In the genomic region with DNA sequence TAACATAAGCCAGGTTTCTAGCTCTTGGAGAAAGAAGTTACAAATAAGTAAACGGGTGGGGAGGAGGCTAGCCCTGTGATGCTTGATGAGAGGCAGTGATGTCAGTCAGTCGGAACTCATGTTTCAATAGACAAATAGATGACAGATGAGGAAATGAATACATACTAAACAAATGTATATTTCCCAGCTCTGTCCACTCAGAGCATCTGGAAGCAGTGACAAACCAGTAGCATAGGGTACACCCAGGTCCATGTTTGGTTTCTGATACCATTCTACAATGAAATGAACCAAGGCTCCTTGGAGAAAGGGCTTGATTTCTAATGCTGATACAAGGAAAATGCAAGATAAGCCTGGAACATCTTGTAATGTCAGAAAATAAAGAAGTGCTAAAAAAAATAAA, we compare ENCODE assay signal across 1 cellular context.
TF ChIP-seq lines count a peak whose summit lies in the region.

No MANE protein-coding gene starts in this region.

TF ChIP-seq in A549, 52 proteins besides CTCF, POLR2A, EP300 and RAD21:
- no peak for TF ChIP-seq TP53 (CRISPR knock-in tag; IDR thresholded peaks at IDR 0.05)
- TF ChIP-seq HOXB13 (CRISPR knock-in tag; IDR thresholded peaks at IDR 0.05; ENCODE audit: low read depth): no peak
- TF ChIP-seq FOSL2 (IDR thresholded peaks at IDR 0.05): no peak
- no peak for TF ChIP-seq FOSL2 (CRISPR knock-in tag; IDR thresholded peaks at IDR 0.05)
- no peak for TF ChIP-seq SMC3 (IDR thresholded peaks at IDR 0.05)
- TF ChIP-seq, protein P1, sequence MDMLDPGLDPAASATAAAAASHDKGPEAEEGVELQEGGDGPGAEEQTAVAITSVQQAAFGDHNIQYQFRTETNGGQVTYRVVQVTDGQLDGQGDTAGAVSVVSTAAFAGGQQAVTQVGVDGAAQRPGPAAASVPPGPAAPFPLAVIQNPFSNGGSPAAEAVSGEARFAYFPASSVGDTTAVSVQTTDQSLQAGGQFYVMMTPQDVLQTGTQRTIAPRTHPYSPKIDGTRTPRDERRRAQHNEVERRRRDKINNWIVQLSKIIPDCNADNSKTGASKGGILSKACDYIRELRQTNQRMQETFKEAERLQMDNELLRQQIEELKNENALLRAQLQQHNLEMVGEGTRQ (IDR thresholded peaks at IDR 0.05): no peak
TF ChIP-seq in A549: peak in this region for 0.
